8 cellular contexts compared by ENCODE assay signal in genomic region chr7:5494683-5495561, GRCh38. TPM values are rescaled to one million over a fixed set of nuclear protein-coding genes. Genes with fewer than 3 reads are reported as not detected.
DNase-seq lines count a peak whose midpoint lies in the region; FAIRE-seq and TF ChIP-seq lines count a peak whose summit lies in the region.

No MANE protein-coding gene starts in this region.

- BruUV-seq in OCI-LY7 (replicated peaks; lab: Mats Ljungman, UMichigan), result no TSS peak

- H2AFZ ChIP-seq in OCI-LY7 (ENCODE audit: low read length), result no peak overlapping the region

- H3K4me1 ChIP-seq in OCI-LY7 (ENCODE audit: insufficient read depth, low read length, poor library complexity, severe bottlenecking), result peaks cover 28% of the 10 kb centered on the region

- H3K9me2 ChIP-seq in OCI-LY7 (ENCODE audit: insufficient read depth, low read length), result no peaks in the 10 kb centered on the region

- peaks cover 49% of the 10 kb centered on the region for H3K36me3 ChIP-seq in OCI-LY7 (ENCODE audit: insufficient read depth, low read length)

- no peaks in the 10 kb centered on the region for H3K9me3 ChIP-seq in OCI-LY7 (ENCODE audit: low read length)

- H3K4me2 ChIP-seq in OCI-LY7 (ENCODE audit: low read length), result peak overlapping the region; percentile 50

- TF ChIP-seq CTCF in OCI-LY7 (conservative IDR thresholded peaks at IDR 0.05; ENCODE audit: low read length), result peak; percentile 93
- peak; percentile 89 for TF ChIP-seq CTCF in epithelial cell of proximal tubule (conservative IDR thresholded peaks at IDR 0.05; ENCODE audit: low read depth, low read length)

- POLR2A ChIA-PET in OCI-LY7 (lab: Charles Lee), result interaction anchor here (0.5 to 1.5 kb wide), 5 partner anchors 20 to 311 kb away, joined by 3 to 8 read pairs (median 3); no protein-coding TSS in a partner anchor

- CTCF ChIA-PET in OCI-LY7 (lab: Charles Lee; ENCODE audit: unreplicated experiment), result interaction anchor here (0.5 to 1.6 kb wide), 4 partner anchors 64 to 185 kb away, joined by 3 to 14 read pairs (median 3); no protein-coding TSS in a partner anchor

- intact Hi-C loops in OCI-LY7 (cut with micrococcal nuclease; ENCODE audit: unreplicated experiment), result loop anchor here (1.0 kb wide), 4 partner anchors 64 to 209 kb away; no protein-coding TSS in a partner anchor

- no peaks in the 10 kb centered on the region for H3K79me2 ChIP-seq in OCI-LY7 (ENCODE audit: insufficient read depth, low read depth, low read length)

- H3K4me3 ChIP-seq in OCI-LY7 (ENCODE audit: low read depth, low read length, poor library complexity, severe bottlenecking) (peak overlapping the region; percentile 10), epithelial cell of proximal tubule (ENCODE audit: low read depth, low read length) (peak overlapping the region; percentile 16)

- FAIRE-seq in GM19239 (lab: Jason Lieb, UNC), result peak; percentile 93
- peak; percentile 95 for FAIRE-seq in HTR-8/SVneo (lab: Jason Lieb, UNC)

- DNase-seq in AML-193 (lab: John Stamatoyannopoulos, UW) (peak; percentile 59 to 69), GM19239 (ENCODE audit: insufficient read length, low spot score) (peak; percentile 88), HTR-8/SVneo (ENCODE audit: insufficient read length, low spot score) (peak; percentile 96), OCI-LY7 (ENCODE audit: low spot score) (peak; percentile 85), activated T-cell treated with anti-CD3 and anti-CD28 coated beads for 4 hours (peak; percentile 77), epithelial cell of proximal tubule (ENCODE audit: low read depth) (no peak), myocyte (ENCODE audit: low read depth) (peak; percentile 85)
- DNase-seq in stimulated activated CD8-positive, alpha-beta memory T cell treated with anti-CD3 and anti-CD28 coated beads, Interleukin-7, amount 100 ng/mL, for 48 hours (ENCODE audit: extremely low read depth in 1 of 2, low read depth in 1 of 2), result peak; percentile 46 to 50

- no peaks in the 10 kb centered on the region for H4K20me1 ChIP-seq in OCI-LY7 (ENCODE audit: insufficient read depth, low read length)

- H3K27ac ChIP-seq in OCI-LY7 (ENCODE audit: low read depth, low read length, poor library complexity, severe bottlenecking), result no peak overlapping the region

RNA-seq across cellular contexts. Expression of gene FBXL18, which starts 18.7 kb away (rescaled TPM):
- total RNA-seq in OCI-LY7 (2014; rRNA removed; shearing (Covaris generic)), result 8.0 and 9.4 TPM in 2 replicates
- total RNA-seq in OCI-LY7 (2022) (25.5 and 28.7 TPM in 2 replicates), epithelial cell of proximal tubule (15.5 and 26.4 TPM in 2 replicates), myocyte (6.6 and 7.6 TPM in 2 replicates)
- polyA plus RNA-seq in myocyte (2012), result 10.5 TPM

RNA-seq across cellular contexts. Expression of gene ACTB, which starts 35.5 kb away (rescaled TPM):
- total RNA-seq in OCI-LY7 (2014; rRNA removed; shearing (Covaris generic)), result 1,491 and 1,906 TPM in 2 replicates
- total RNA-seq in OCI-LY7 (2022) (3,189 and 3,571 TPM in 2 replicates), epithelial cell of proximal tubule (4,535 and 5,218 TPM in 2 replicates), myocyte (1,562 and 1,714 TPM in 2 replicates)
- polyA plus RNA-seq in myocyte (2012), result 5,457 TPM
